16 cellular contexts compared by ENCODE assay signal in genomic region chr21:46139686-46140085, GRCh38. TPM values are rescaled to one million over a fixed set of nuclear protein-coding genes. Genes with fewer than 3 reads are reported as not detected.
A peak's percentile ranks its signal among the peaks of the same experiment; 100 is the strongest.
DNase-seq lines count a peak whose midpoint lies in the region; ATAC-seq and TF ChIP-seq lines count a peak whose summit lies in the region.
"Had no signal": no experiment of that assay in that cellular context is flagged by ENCODE, and none has a peak within 500 bp of the region (broad histone marks: within the 10 kb centered on the region; RNA-seq: fewer than 3 reads in every experiment).

No MANE protein-coding gene starts in this region.

- H3K27me3 ChIP-seq in NT2/D1 (ENCODE audit: insufficient read depth, insufficient read length) (no peaks in the 10 kb centered on the region), trophoblast cell (ENCODE audit: insufficient read depth, low read length) (no peaks in the 10 kb centered on the region)

- no peak overlapping the region for H3K27ac ChIP-seq in trophoblast cell (ENCODE audit: low read depth, low read length)
- H3K27ac ChIP-seq: GM23248 had no signal

- no peak overlapping the region for H3K4me3 Mint-ChIP-seq in endothelial cell (ENCODE audit: unreplicated experiment)
- H3K4me3 Mint-ChIP-seq: CD4-positive, alpha-beta memory T cell; HFFc6 had no signal

- TF ChIP-seq CTCF in endothelial cell (IDR thresholded peaks at IDR 0.05; ENCODE audit: unreplicated experiment): no peak

- H2BK120ac ChIP-seq in trophoblast cell (ENCODE audit: insufficient read depth, low read length, poor library complexity): no peak overlapping the region

- ATAC-seq in GM19455 (IDR thresholded peaks at IDR 0.05; ENCODE audit: unreplicated experiment): no peak
- no peak for ATAC-seq in HG02759 (IDR thresholded peaks at IDR 0.05; ENCODE audit: unreplicated experiment)

- H3K36me3 Mint-ChIP-seq in endothelial cell (ENCODE audit: low read depth, unreplicated experiment): no peaks in the 10 kb centered on the region
- H3K36me3 Mint-ChIP-seq: CD4-positive, alpha-beta memory T cell had no signal

- no peak overlapping the region for H3K18ac ChIP-seq in trophoblast cell (ENCODE audit: low read length)

- WGBS in trophoblast cell (ENCODE audit: extremely low coverage, insufficient coverage, insufficient read length): no CpG with 5 or more reads among the region's 15 CpGs

- H2AK5ac ChIP-seq in trophoblast cell (ENCODE audit: low read length): no peak overlapping the region

- H3K4me1 Mint-ChIP-seq in endothelial cell (ENCODE audit: unreplicated experiment): peaks cover 3% of the 10 kb centered on the region

- H3K79me1 ChIP-seq in trophoblast cell (ENCODE audit: low read length): no peaks in the 10 kb centered on the region

- H4K12ac ChIP-seq in trophoblast cell (ENCODE audit: low read depth, low read length): no peak overlapping the region

- DNase-seq in NT2/D1 (ENCODE audit: low read depth, low spot score) (no peak), endothelial cell (ENCODE audit: low spot score) (no peak), trophoblast cell (no peak), NCI-H526 (lab: John Stamatoyannopoulos, UW) (no peak)
- DNase-seq: C1 segment of cervical spinal cord, Calu3, COR-L47, DMS53, DMS79 treated with DMSO at 0.1 percent for 48 hours, GF-D8, GM23248, HFFc6 had no signal

- no peak overlapping the region for H4K8ac ChIP-seq in trophoblast cell (ENCODE audit: low read depth, low read length)

- no peak overlapping the region for H2BK12ac ChIP-seq in trophoblast cell (ENCODE audit: low read length)

- no peak overlapping the region for H3K23ac ChIP-seq in trophoblast cell (ENCODE audit: low read length)

- no peak overlapping the region for H4K91ac ChIP-seq in trophoblast cell (ENCODE audit: low read depth, low read length)

- no peak overlapping the region for H3K4me3 ChIP-seq in NT2/D1 (ENCODE audit: insufficient read length, low read depth)
- peak overlapping the region; percentile 26 for H3K4me3 ChIP-seq in trophoblast cell (ENCODE audit: low read depth, low read length)
- H3K4me3 ChIP-seq: GM23248, HAP-1 had no signal

- H3K9me3 ChIP-seq in NT2/D1 (ENCODE audit: insufficient read depth, low read length) (peaks cover 8% of the 10 kb centered on the region; the same call in 1 of the 2 replicates), trophoblast cell (ENCODE audit: insufficient read depth, low read depth, low read length) (peaks cover 3% of the 10 kb centered on the region)

- H3K9ac ChIP-seq in NT2/D1 (ENCODE audit: insufficient read length, low read depth): peak overlapping the region; percentile 6
- no peak overlapping the region for H3K9ac ChIP-seq in trophoblast cell (ENCODE audit: low read length)
- H3K9ac ChIP-seq: GM23248 had no signal

- H3K4me1 ChIP-seq in NT2/D1 (ENCODE audit: insufficient read depth, insufficient read length) (peaks cover 18% of the 10 kb centered on the region), trophoblast cell (ENCODE audit: control insufficient read depth in 1 of 2, insufficient read depth in 2 of 2, low read length in 2 of 2) (no peaks in the 10 kb centered on the region)

- H2AFZ ChIP-seq in trophoblast cell (ENCODE audit: insufficient read depth, low read length, poor library complexity): no peak overlapping the region
- H2AFZ ChIP-seq: GM23248 had no signal

- no peak overlapping the region for H3K14ac ChIP-seq in trophoblast cell (ENCODE audit: low read length)

- H3K27me3 Mint-ChIP-seq in endothelial cell (ENCODE audit: unreplicated experiment): peaks cover 4% of the 10 kb centered on the region

- H3K36me3 ChIP-seq in NT2/D1 (ENCODE audit: insufficient read depth, insufficient read length, low read length): peaks cover 10% of the 10 kb centered on the region
- H3K36me3 ChIP-seq in trophoblast cell (ENCODE audit: control insufficient read depth in 1 of 2, insufficient read depth in 2 of 2, low read length in 2 of 2): no peaks in the 10 kb centered on the region
- H3K36me3 ChIP-seq: HAP-1 had no signal

- H2BK5ac ChIP-seq in trophoblast cell (ENCODE audit: low read depth, low read length, poor library complexity): no peak overlapping the region

- H3K4me2 ChIP-seq in trophoblast cell (ENCODE audit: low read length): no peak overlapping the region

- H3K9me3 Mint-ChIP-seq in endothelial cell (ENCODE audit: unreplicated experiment): no peaks in the 10 kb centered on the region
- H3K9me3 Mint-ChIP-seq: CD4-positive, alpha-beta memory T cell had no signal

- no peak overlapping the region for H3K4ac ChIP-seq in trophoblast cell (ENCODE audit: low read depth, low read length)

- no peaks in the 10 kb centered on the region for H3K79me2 ChIP-seq in trophoblast cell (ENCODE audit: control insufficient read depth, insufficient read depth, low read length, poor library complexity)

- peak overlapping the region; percentile 30 for H3K27ac Mint-ChIP-seq in endothelial cell (ENCODE audit: unreplicated experiment)
- H3K27ac Mint-ChIP-seq: CD4-positive, alpha-beta memory T cell; HFFc6 had no signal

RNA-seq across cellular contexts. Expression of gene FTCD, which starts 15.7 kb away (rescaled TPM):
- total RNA-seq in endothelial cell (ENCODE audit: unreplicated experiment): 1.5 TPM
- 1.0 and 1.4 TPM in 2 replicates for polyA plus RNA-seq in trophoblast cell (2013)
- total RNA-seq: GM23248 had no signal
- polyA plus RNA-seq: CD4-positive, alpha-beta memory T cell; GM23248 had no signal

RNA-seq across cellular contexts. Expression of gene COL6A2, which starts 41.8 kb away (rescaled TPM):
- total RNA-seq in endothelial cell (ENCODE audit: unreplicated experiment): 378 TPM
- polyA plus RNA-seq in trophoblast cell (2013): 53.6 and 55.1 TPM in 2 replicates

RNA-seq across cellular contexts. Expression of gene SPATC1L, which starts 44.6 kb away (rescaled TPM):
- total RNA-seq in endothelial cell (ENCODE audit: unreplicated experiment): 25.3 TPM
- polyA plus RNA-seq in trophoblast cell (2013): 22.3 and 23.2 TPM in 2 replicates
